Comparison of ENCODE assay signal across 27 cellular contexts in the genomic region with DNA sequence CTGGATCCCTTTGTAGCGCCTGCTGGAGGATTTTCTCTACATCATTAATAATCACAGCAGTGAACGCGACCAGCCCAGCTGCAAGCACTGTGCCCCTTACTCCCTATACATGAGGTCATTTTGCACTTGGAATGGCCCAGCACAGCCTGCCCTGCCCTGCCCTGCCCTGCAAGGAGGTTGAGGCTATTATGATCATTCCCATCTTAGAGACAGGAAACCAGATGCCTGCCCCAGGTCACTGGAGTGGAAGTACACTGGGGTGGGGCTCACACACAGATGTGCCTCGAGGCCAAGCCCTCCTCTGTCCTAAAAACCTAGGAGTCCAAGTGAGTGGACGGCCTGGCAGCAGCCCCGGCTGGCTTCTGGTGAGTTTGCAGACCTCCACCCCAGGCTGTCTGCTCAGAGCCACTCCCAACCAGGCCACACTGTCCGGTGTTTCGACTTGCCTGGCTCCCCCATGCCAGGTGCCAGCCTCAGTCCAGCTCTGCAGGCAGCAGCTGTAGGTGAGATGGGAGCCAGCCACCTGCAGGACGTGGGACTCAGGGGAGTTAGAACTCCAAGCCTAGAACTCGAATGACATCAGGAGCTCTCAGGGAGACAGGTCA.
"Had no signal": no experiment of that assay in that cellular context is flagged by ENCODE, and none has a peak within 500 bp of the region (broad histone marks: within the 10 kb centered on the region; RNA-seq: fewer than 3 reads in every experiment).

No MANE protein-coding gene starts in this region.

- DNase-seq: effector CD8-positive, alpha-beta T cell; endodermal cell; foreskin fibroblast; glutamatergic neuron; heart right ventricle; hypothalamus; immature natural killer cell; islet precursor cell; kidney glomerular epithelial cell; left colon; natural killer cell; right lobe of liver; stimulated activated CD4-positive, alpha-beta T cell treated with anti-CD3 and anti-CD28 coated beads, Interleukin-12 subunit alpha, Interleukin-12 subunit beta, amount 100 ng/mL, for 4 hours; stimulated activated CD4-positive, alpha-beta T cell treated with anti-CD3 and anti-CD28 coated beads, Interleukin-1b, Interleukin-23, amount 100 ng/mL, for 48 hours; stimulated activated CD4-positive, alpha-beta T cell treated with anti-CD3 and anti-CD28 coated beads, Interleukin-4, amount 100 ng/mL, for 1 hour; stimulated activated CD8-positive, alpha-beta memory T cell treated with anti-CD3 and anti-CD28 coated beads, Interleukin-4, amount 100 ng/mL, for 48 hours; stimulated activated naive CD4-positive, alpha-beta T cell; stimulated activated naive CD8-positive, alpha-beta T cell treated with anti-CD3 and anti-CD28 coated beads, Interleukin-15, amount 100 ng/mL, for 72 hours; transverse colon had no signal

- ATAC-seq: esophagus mucosa; left colon; natural killer cell; stimulated activated naive CD8-positive, alpha-beta T cell treated with anti-CD3 and anti-CD28 coated beads, Interleukin-15, amount 100 ng/mL, for 72 hours had no signal

- H3K4me3 Mint-ChIP-seq: dendritic cell treated with granulocyte-macrophage colony-stimulating factor and Interleukin-4, amounts not matched to agents 40 ng/mL and 50 ng/mL, for 4 days; endodermal cell; immature natural killer cell; memory B cell; natural killer cell; stimulated activated naive CD8-positive, alpha-beta T cell treated with anti-CD3 and anti-CD28 coated beads, Interleukin-15, amount 100 ng/mL, for 72 hours had no signal

- H3K27ac Mint-ChIP-seq: dendritic cell treated with granulocyte-macrophage colony-stimulating factor and Interleukin-4, amounts not matched to agents 40 ng/mL and 50 ng/mL, for 4 days; endodermal cell; immature natural killer cell; memory B cell; natural killer cell; progenitor cell of endocrine pancreas; stimulated activated naive CD8-positive, alpha-beta T cell treated with anti-CD3 and anti-CD28 coated beads, Interleukin-15, amount 100 ng/mL, for 72 hours had no signal

- H3K27ac ChIP-seq: epithelial cell of prostate, heart right ventricle, parathyroid adenoma, right lobe of liver, suprapubic skin, transverse colon had no signal

- FAIRE-seq: colon had no signal

- H3K36me3 Mint-ChIP-seq: immature natural killer cell, memory B cell, natural killer cell had no signal

- H3K9me3 Mint-ChIP-seq: dendritic cell treated with granulocyte-macrophage colony-stimulating factor and Interleukin-4, amounts not matched to agents 40 ng/mL and 50 ng/mL, for 4 days; immature natural killer cell; memory B cell; natural killer cell; stimulated activated naive CD8-positive, alpha-beta T cell treated with anti-CD3 and anti-CD28 coated beads, Interleukin-15, amount 100 ng/mL, for 72 hours had no signal

- H3K4me1 Mint-ChIP-seq: endodermal cell; immature natural killer cell; memory B cell; natural killer cell; stimulated activated naive CD8-positive, alpha-beta T cell treated with anti-CD3 and anti-CD28 coated beads, Interleukin-15, amount 100 ng/mL, for 72 hours had no signal
